ENCODE assay signal across 9 cellular contexts in genomic region chr10:125000366-125001312, GRCh38. TPM values are rescaled to one million over a fixed set of nuclear protein-coding genes. Genes with fewer than 3 reads are reported as not detected.
DNase-seq lines count a peak whose midpoint lies in the region; ATAC-seq, FAIRE-seq and TF ChIP-seq lines count a peak whose summit lies in the region.
"Had no signal": no experiment of that assay in that cellular context is flagged by ENCODE, and none has a peak within 500 bp of the region (broad histone marks: within the 10 kb centered on the region; RNA-seq: fewer than 3 reads in every experiment).

No MANE protein-coding gene starts in this region.

- H3K36me3 ChIP-seq in SJCRH30 (peaks cover 13% of the 10 kb centered on the region; the same call in 1 of the 2 replicates), ovary (no peaks in the 10 kb centered on the region)

- WGBS in ovary, 3 donors, result 36 to 46% (median 39%) methylated on average over 35 of the region's 35 CpGs

- H3K4me3 ChIP-seq in SJCRH30, result no peak overlapping the region
- H3K4me3 ChIP-seq in ovary, result no peak overlapping the region

- H3K4me1 ChIP-seq in SJCRH30, result peaks cover 4% of the 10 kb centered on the region; the same call in 1 of the 2 replicates
- H3K4me1 ChIP-seq in ovary (ENCODE audit: insufficient read depth), result peaks cover 43% of the 10 kb centered on the region

- TF ChIP-seq CTCF in D721Med (IDR thresholded peaks at IDR 0.05; ENCODE audit: insufficient read depth, missing control alignments) (peak; percentile 33), ovary (IDR thresholded peaks at IDR 0.05) (peak in 1 of 3 donors; percentile 16)

- no peak for TF ChIP-seq EP300 in ovary (IDR thresholded peaks at IDR 0.05)

- H3K27me3 ChIP-seq in SJCRH30 (no peaks in the 10 kb centered on the region), ovary (no peaks in the 10 kb centered on the region)

- no peak for FAIRE-seq in D721Med (lab: Jason Lieb, UNC)
- FAIRE-seq: G401.6 had no signal

- intact Hi-C loops in ovary (cut with DNase I), result loop anchor here in 1 of 4 donors (10.0 kb wide), 1 partner anchor 144 kb away; no protein-coding TSS in a partner anchor

- H3K9me3 ChIP-seq in SJCRH30 (replicated peaks) (no peaks in the 10 kb centered on the region), ovary (no peaks in the 10 kb centered on the region)

- no peak for ATAC-seq in HG03196 (IDR thresholded peaks at IDR 0.05; ENCODE audit: unreplicated experiment)
- no peak for ATAC-seq in GM18907 (IDR thresholded peaks at IDR 0.05; ENCODE audit: unreplicated experiment)
- ATAC-seq in HG03342 (IDR thresholded peaks at IDR 0.05; ENCODE audit: unreplicated experiment), result no peak

- no peak for TF ChIP-seq POLR2A in ovary (IDR thresholded peaks at IDR 0.05)

- DNase-seq in D721Med (ENCODE audit: insufficient read length, low spot score), result no peak
- peak; percentile 28 to 41 for DNase-seq in SJCRH30
- DNase-seq in globus pallidus (ENCODE audit: low spot score), result peak; percentile 76
- DNase-seq in ovary, result peak in 4 of 5 donors; percentile 28 to 50 (median 46)
- DNase-seq in SKM-1 treated with dmso at 0.1 percent for 144 hours (lab: John Stamatoyannopoulos, UW; ENCODE audit: unreplicated experiment), result no peak

- peak overlapping the region; percentile 44; the same call in 1 of the 2 replicates for H3K27ac ChIP-seq in SJCRH30
- peak overlapping the region; percentile 26 to 72 for H3K27ac ChIP-seq in ovary

RNA-seq across cellular contexts. Expression of gene ZRANB1, which starts 58.7 kb away (rescaled TPM):
- total RNA-seq in SJCRH30 (2014; rRNA removed; shearing (Covaris generic)), result 29.1 and 29.3 TPM in 2 replicates
- 10 to 100 TPM; 21.5 to 39.6 (median 27.5) TPM for total RNA-seq in ovary
- polyA plus RNA-seq in ovary, result 10 to 100 TPM; 18.9 to 29.6 TPM

Comparison
In these comparisons a context has a peak if more than half of its experiments do, and no peak if none do; other contexts are left out.
1. DNase-seq: peak in SJCRH30 (2 of 2), globus pallidus (single experiment) and ovary (4 of 5); none in D721Med (single experiment) and SKM-1 treated with dmso at 0.1 percent for 144 hours (single experiment).